Comparison of ENCODE assay signal across 1 cellular context in the genomic region with DNA sequence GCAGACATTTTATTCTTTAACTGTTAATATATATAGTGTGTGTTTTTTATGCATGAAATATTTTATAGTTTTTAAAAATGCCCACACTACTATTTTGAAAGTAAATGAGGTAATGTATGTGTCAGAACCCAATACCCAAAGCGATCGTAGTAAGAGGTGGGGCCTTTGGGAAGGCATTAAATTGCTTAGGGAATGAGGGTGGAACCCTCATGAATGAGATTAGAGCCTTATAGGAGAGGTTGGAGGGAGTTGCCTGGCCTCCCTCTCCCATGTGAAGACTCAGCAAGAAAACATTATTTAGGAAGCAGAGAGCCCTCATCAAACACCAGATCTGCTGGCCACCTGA.
TF ChIP-seq lines count a peak whose summit lies in the region.

No MANE protein-coding gene starts in this region.

TF ChIP-seq in HepG2, 621 proteins besides CTCF, POLR2A, EP300 and RAD21:
- 0 out of 2 replicates have a peak, but pooled peaks have one; percentile 36 for TF ChIP-seq NAIF1 (CRISPR knock-in tag; IDR thresholded peaks at IDR 0.05; ENCODE audit: borderline replicate concordance)
- peak; percentile 0; the same call in 1 of the 2 replicates for TF ChIP-seq ISL2 (CRISPR knock-in tag; IDR thresholded peaks at IDR 0.05)
- TF ChIP-seq NKX3-1 (CRISPR knock-in tag; IDR thresholded peaks at IDR 0.05): no peak
